Comparison of ENCODE assay signal across 8 cellular contexts in the genomic region with DNA sequence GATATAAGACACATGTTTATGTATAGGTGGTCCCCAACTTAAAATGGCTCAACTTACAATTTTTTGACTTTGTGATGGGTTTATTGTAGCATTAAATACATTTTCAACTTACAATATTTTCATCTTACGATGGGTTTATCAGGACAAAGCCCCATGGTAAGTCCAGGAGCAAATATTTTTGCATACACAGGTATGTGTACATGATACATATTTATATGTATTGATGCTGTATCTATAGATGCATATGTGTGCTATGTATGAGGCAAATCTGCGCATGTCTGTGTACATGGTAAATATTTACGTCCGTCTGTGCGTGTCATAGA. TPM values are rescaled to one million over a fixed set of nuclear protein-coding genes. Genes with fewer than 3 reads are reported as not detected.
DNase-seq lines count a peak whose midpoint lies in the region; ATAC-seq and TF ChIP-seq lines count a peak whose summit lies in the region.

No MANE protein-coding gene starts in this region.

- H3K9me3 Mint-ChIP-seq in IgD-negative memory B cell (no peaks in the 10 kb centered on the region), natural killer cell (no peaks in the 10 kb centered on the region)

- intact Hi-C loops in colonic mucosa (cut with DNase I): no loop called here
- intact Hi-C loops in natural killer cell (cut with micrococcal nuclease): loop anchor here (2.0 kb wide), 1 partner anchor 245 kb away; a partner anchor contains a TSS

- no peak for TF ChIP-seq CTCF in BJ (IDR thresholded peaks at IDR 0.05; ENCODE audit: insufficient read depth, low read depth, low read length)
- no peak for TF ChIP-seq CTCF in colonic mucosa (IDR thresholded peaks at IDR 0.05)
- TF ChIP-seq CTCF in natural killer cell (IDR thresholded peaks at IDR 0.05): no peak

- POLR2A ChIA-PET in BJ (lab: Charles Lee): no interaction called here

- no peaks in the 10 kb centered on the region for H3K27me3 Mint-ChIP-seq in IgD-negative memory B cell
- H3K27me3 Mint-ChIP-seq in natural killer cell (ENCODE audit: low read depth in 2 of 2): no peaks in the 10 kb centered on the region

- H3K27ac ChIP-seq in colonic mucosa: peak overlapping the region; percentile 90

- CTCF ChIA-PET in BJ (lab: Yijun Ruan, JAX): no interaction called here

- H3K4me3 Mint-ChIP-seq in IgD-negative memory B cell (peak overlapping the region; percentile 79 to 96 (median 88)), natural killer cell (peak overlapping the region; percentile 82)

- H3K36me3 ChIP-seq in BJ (ENCODE audit: control insufficient read depth, insufficient read depth, low read length): peaks cover 5% of the 10 kb centered on the region; the same call in 1 of the 2 replicates
- H3K36me3 ChIP-seq in colonic mucosa: no peaks in the 10 kb centered on the region

- peaks cover 14 to 24% (median 24%) of the 10 kb centered on the region in 3 donors for H3K4me1 Mint-ChIP-seq in IgD-negative memory B cell
- peaks cover 32 to 38% of the 10 kb centered on the region in 2 donors for H3K4me1 Mint-ChIP-seq in natural killer cell

- ATAC-seq in natural killer cell: no peak
- no peak for ATAC-seq in HG03280 (IDR thresholded peaks at IDR 0.05; ENCODE audit: unreplicated experiment)
- ATAC-seq in left lobe of liver: no peak
- ATAC-seq in HG03139 (IDR thresholded peaks at IDR 0.05; ENCODE audit: unreplicated experiment): no peak

- H3K9ac ChIP-seq in colonic mucosa (ENCODE audit: low read depth in 2 of 2, low read length in 2 of 2): peak overlapping the region; percentile 26 to 42

- no peaks in the 10 kb centered on the region for H3K9me3 ChIP-seq in colonic mucosa

- no peaks in the 10 kb centered on the region for H3K27me3 ChIP-seq in BJ (ENCODE audit: control insufficient read depth, insufficient read depth, low read length)
- no peaks in the 10 kb centered on the region for H3K27me3 ChIP-seq in colonic mucosa

- H3K4me3 ChIP-seq in BJ (ENCODE audit: low read depth, low read length) (peak overlapping the region; percentile 81), colonic mucosa (peak overlapping the region; percentile 86)

- H3K27ac Mint-ChIP-seq in IgD-negative memory B cell: peak overlapping the region; percentile 91 to 97 (median 94)
- H3K27ac Mint-ChIP-seq in natural killer cell: peak overlapping the region; percentile 81 to 92

- H3K4me1 ChIP-seq in colonic mucosa: peaks cover 5% of the 10 kb centered on the region

- H3K36me3 Mint-ChIP-seq in IgD-negative memory B cell: peaks cover under 1% of the 10 kb centered on the region
- no peaks in the 10 kb centered on the region for H3K36me3 Mint-ChIP-seq in natural killer cell

- DNase-seq in BJ (ENCODE audit: low read depth) (no peak), colonic mucosa (no peak), natural killer cell (no peak), left lobe of liver (ENCODE audit: low spot score) (no peak), NCI-H146 treated with DMSO at 0.1 percent for 48 hours (lab: John Stamatoyannopoulos, UW; ENCODE audit: unreplicated experiment) (no peak)

RNA-seq across cellular contexts. Expression of a gene that starts 0.7 kb away (rescaled TPM):
- polyA plus RNA-seq in BJ (2011; rRNA removed) (50.0 and 58.1 TPM in 2 replicates), IgD-negative memory B cell (15.1 TPM)
- 47.7 and 56.3 TPM in 2 replicates for polyA minus RNA-seq in BJ (2011; rRNA and poly(A)+ RNA removed)
- total RNA-seq in colonic mucosa (10 to 100 TPM; 50.9 to 60.7 TPM), natural killer cell (10 to 100 TPM; 44.6 to 56.7 (median 55.5) TPM), left lobe of liver (29.2 TPM)
